In genomic region chr1:94056171-94056570, GRCh38 we compare ENCODE assay signal across 12 cellular contexts.
"Had no signal": no experiment of that assay in that cellular context is flagged by ENCODE, and none has a peak within 500 bp of the region (broad histone marks: within the 10 kb centered on the region; RNA-seq: fewer than 3 reads in every experiment).

No MANE protein-coding gene starts in this region.

- H3K4me1 ChIP-seq: parathyroid adenoma had no signal

- H3K27ac ChIP-seq: parathyroid adenoma, sigmoid colon, tibial artery had no signal

- H3K9me3 ChIP-seq: sigmoid colon, tibial artery had no signal

- H2AFZ ChIP-seq: parathyroid adenoma had no signal

- H3K36me3 ChIP-seq: sigmoid colon, tibial artery had no signal

- H3K4me3 ChIP-seq: sigmoid colon, tibial artery had no signal

- H3K27me3 ChIP-seq: sigmoid colon, tibial artery had no signal

- DNase-seq: activated CD4-positive, alpha-beta T cell treated with anti-CD3 and anti-CD28 coated beads, Interleukin-2, amount 10 ng/mL, durations not matched to agents 7 days and 5 days; activated CD8-positive, alpha-beta memory T cell treated with anti-CD3 and anti-CD28 coated beads, Interleukin-2, amount 50 U/mL, for 48 hours; activated naive CD8-positive, alpha-beta T cell treated with anti-CD3 and anti-CD28 coated beads for 36 hours; amygdala; cerebellar nuclear complex; effector memory CD4-positive, alpha-beta T cell; hypothalamus; naive thymus-derived CD4-positive, alpha-beta T cell; sigmoid colon; tibial artery had no signal

- H3K79me2 ChIP-seq: parathyroid adenoma had no signal

- ATAC-seq: naive thymus-derived CD4-positive, alpha-beta T cell; stimulated activated memory B cell treated with anti-CD40 and anti-IgM and Interleukin-4, amounts not matched to agents 10 μg/mL and 1 μg/mL and 100 μg/mL, for 72 hours had no signal

- H3K9ac ChIP-seq: parathyroid adenoma had no signal
